In the genomic region with DNA sequence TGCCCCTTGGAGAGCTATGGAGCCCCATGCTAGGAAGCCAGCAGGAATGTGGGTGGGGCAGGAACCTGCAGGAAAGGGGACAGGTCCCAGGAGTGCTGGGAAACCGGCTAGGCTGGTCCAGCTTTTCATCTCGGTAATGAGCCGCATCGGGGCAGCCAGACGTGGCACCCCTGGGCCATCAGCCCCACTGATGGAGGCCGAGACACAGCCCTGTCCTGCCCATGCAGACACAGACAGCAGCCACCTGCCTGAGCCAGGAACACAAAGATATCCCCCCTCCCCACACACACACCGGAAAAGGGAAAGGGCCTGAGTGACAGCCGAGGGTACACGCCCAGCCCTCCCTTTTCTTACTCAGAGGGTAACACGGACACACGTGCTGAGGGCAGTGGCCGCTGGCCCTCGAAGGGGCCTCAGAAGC, we compare ENCODE assay signal across 16 cellular contexts. TPM values are rescaled to one million over a fixed set of nuclear protein-coding genes. Genes with fewer than 3 reads are reported as not detected.
DNase-seq lines count a peak whose midpoint lies in the region; ATAC-seq, FAIRE-seq and TF ChIP-seq lines count a peak whose summit lies in the region.
"Had no signal": no experiment of that assay in that cellular context is flagged by ENCODE, and none has a peak within 500 bp of the region (broad histone marks: within the 10 kb centered on the region; RNA-seq: fewer than 3 reads in every experiment).

No MANE protein-coding gene starts in this region.

- H3K4me3 Mint-ChIP-seq in H9 = no peak overlapping the region
- H3K4me3 Mint-ChIP-seq: HFFc6, neural crest cell had no signal

- TF ChIP-seq CTCF in H9 (conservative IDR thresholded peaks at IDR 0.05) (no peak), RWPE2 (IDR thresholded peaks at IDR 0.05; ENCODE audit: poor library complexity, severe bottlenecking) (no peak)

- no CpG with 5 or more reads among the region's 13 CpGs for WGBS in H9 (ENCODE audit: extremely low coverage, insufficient read length, low lambda C conversion rate)
- 6 to 42% (median 23%) methylated on average over 13 of the region's 13 CpGs for WGBS in small intestine, 3 donors

- no peak overlapping the region for H2BK5ac ChIP-seq in H9 (ENCODE audit: insufficient read length, low read length)

- no peak overlapping the region; the same call in 1 of the 2 replicates for H3K14ac ChIP-seq in H9 (ENCODE audit: insufficient read depth, low read length)

- intact Hi-C loops in left colon (cut with DNase I, micrococcal nuclease) = no loop called here

- no peak overlapping the region for H3K56ac ChIP-seq in H9 (ENCODE audit: insufficient read length, low read depth, low read length)

- H3K27ac Mint-ChIP-seq in H9 = peak overlapping the region in 2 of 3 experiments; percentile 35 to 68; a peak in 2 of 7 replicates
- H3K27ac Mint-ChIP-seq: activated naive CD4-positive, alpha-beta T cell treated with anti-CD3 and anti-CD28 coated beads, Interleukin-2, amount 50 U/mL, for 72 hours; HFFc6 had no signal

- H3K27me3 ChIP-seq in H9 (ENCODE audit: insufficient read depth, low read length) (no peaks in the 10 kb centered on the region), RWPE2 (ENCODE audit: insufficient read depth, poor library complexity, severe bottlenecking) (no peaks in the 10 kb centered on the region), small intestine (ENCODE audit: control insufficient read depth in 2 of 2, insufficient read depth in 2 of 2, low read length in 2 of 2) (no peaks in the 10 kb centered on the region)

- no peak overlapping the region for H2AK5ac ChIP-seq in H9 (ENCODE audit: insufficient read length, low read length)

- H3K27ac ChIP-seq in H9 (ENCODE audit: insufficient read length, low read depth, low read length) (no peak overlapping the region), RWPE2 (ENCODE audit: poor library complexity, severe bottlenecking) (peak overlapping the region; percentile 89), small intestine (ENCODE audit: low read depth in 1 of 2, low read length in 1 of 2) (no peak overlapping the region)

- H4K91ac ChIP-seq in H9 (ENCODE audit: insufficient read length, low read depth, low read length) = no peak overlapping the region

- no peaks in the 10 kb centered on the region for H3K9me3 ChIP-seq in H9 (ENCODE audit: control insufficient read depth, low read depth, low read length)
- H3K9me3 ChIP-seq in RWPE2 (ENCODE audit: severe bottlenecking) = no peaks in the 10 kb centered on the region
- H3K9me3 ChIP-seq in small intestine (ENCODE audit: control insufficient read depth, low read depth) = no peaks in the 10 kb centered on the region

- no peaks in the 10 kb centered on the region; the same call in 1 of the 2 replicates for H3K27me3 Mint-ChIP-seq in H9 (ENCODE audit: low read depth)

- H3K9ac ChIP-seq in H9 (ENCODE audit: extremely low read depth, insufficient read length, low read length) = no peak overlapping the region

- no peak overlapping the region for H4K8ac ChIP-seq in H9 (replicated peaks; ENCODE audit: insufficient read length, low read depth, low read length)

- H3K9me3 Mint-ChIP-seq in H9 = no peaks in the 10 kb centered on the region
- H3K9me3 Mint-ChIP-seq: activated naive CD4-positive, alpha-beta T cell treated with anti-CD3 and anti-CD28 coated beads, Interleukin-2, amount 50 U/mL, for 72 hours; HFFc6; neural crest cell had no signal

- no peak overlapping the region for H3K4me3 ChIP-seq in RWPE2 (ENCODE audit: severe bottlenecking)
- no peak overlapping the region for H3K4me3 ChIP-seq in small intestine (ENCODE audit: low read depth in 1 of 2, low read length in 2 of 2)

- no peak overlapping the region for H3T11ph ChIP-seq in H9 (ENCODE audit: low read length)

- no peaks in the 10 kb centered on the region for H4K20me1 ChIP-seq in H9 (ENCODE audit: control insufficient read depth, insufficient read depth, insufficient read length)

- H2BK12ac ChIP-seq in H9 (ENCODE audit: insufficient read length, low read depth, low read length) = no peak overlapping the region

- no peak overlapping the region for H2AFZ ChIP-seq in H9 (ENCODE audit: low read length)

- DNase-seq in H9 (peak; percentile 58), RWPE2 (ENCODE audit: low spot score) (no peak), left colon (peak in 1 of 2 donors; percentile 49), small intestine (peak; percentile 57), T1000 (lab: John Stamatoyannopoulos, UW) (no peak)
- DNase-seq in stimulated activated CD4-positive, alpha-beta T cell treated with anti-CD3 and anti-CD28 coated beads, Interleukin-2, amount 100 ng/mL, for 48 hours = no peak
- no peak for DNase-seq in effector CD8-positive, alpha-beta T cell (lab: John Stamatoyannopoulos, UW)
- DNase-seq: activated CD8-positive, alpha-beta memory T cell treated with anti-CD3 and anti-CD28 coated beads, Interleukin-2, amount 50 U/mL, for 4 hours; head of caudate nucleus; HFFc6; MM.1S had no signal

- FAIRE-seq in small intestine (lab: Jason Lieb, UNC) = no peak

- H3K4me1 Mint-ChIP-seq in H9 = peaks cover 17% of the 10 kb centered on the region in 2 experiments
- H3K4me1 Mint-ChIP-seq: neural crest cell had no signal

- no peaks in the 10 kb centered on the region for H3K23me2 ChIP-seq in H9 (ENCODE audit: insufficient read length, low read depth, low read length, poor library complexity, severe bottlenecking)

- H2BK20ac ChIP-seq in H9 (ENCODE audit: low read depth, low read length, poor library complexity, severe bottlenecking) = no peak overlapping the region

- H3K79me2 ChIP-seq in H9 (ENCODE audit: insufficient read depth, low read length) = no peaks in the 10 kb centered on the region

- H3K4me2 ChIP-seq in H9 (ENCODE audit: insufficient read depth, insufficient read length, low read length) = no peak overlapping the region

- H3K36me3 Mint-ChIP-seq in H9 (ENCODE audit: insufficient read depth in 1 of 3, low read depth in 3 of 3) = no peaks in the 10 kb centered on the region; a peak in 2 of 7 replicates
- H3K36me3 Mint-ChIP-seq: activated naive CD4-positive, alpha-beta T cell treated with anti-CD3 and anti-CD28 coated beads, Interleukin-2, amount 50 U/mL, for 72 hours had no signal

- peak; percentile 35 for ATAC-seq in RWPE2 (ENCODE audit: low read depth)
- ATAC-seq in left colon = peak; percentile 54
- no peak for ATAC-seq in GM18909 (IDR thresholded peaks at IDR 0.05; ENCODE audit: poor library complexity, unreplicated experiment)
- ATAC-seq: activated CD4-positive, CD25-positive, alpha-beta regulatory T cell treated with anti-CD3 and anti-CD28 coated beads, Interleukin-2, amount 50 U/mL, for 24 hours; activated naive CD4-positive, alpha-beta T cell treated with anti-CD3 and anti-CD28 coated beads, Interleukin-2, amount 50 U/mL, for 72 hours; left lobe of liver had no signal

- H3K4me1 ChIP-seq in H9 (ENCODE audit: insufficient read depth, low read length) = no peaks in the 10 kb centered on the region; the same call in 1 of the 2 replicates
- H3K4me1 ChIP-seq in RWPE2 (ENCODE audit: insufficient read depth, poor library complexity, severe bottlenecking) = peaks cover 48% of the 10 kb centered on the region
- no peaks in the 10 kb centered on the region for H3K4me1 ChIP-seq in small intestine (ENCODE audit: control insufficient read depth in 2 of 2, insufficient read depth in 1 of 2, low read depth in 1 of 2, low read length in 1 of 2)

- H2BK120ac ChIP-seq in H9 (ENCODE audit: low read depth, low read length, poor library complexity, severe bottlenecking) = no peak overlapping the region

- no peak overlapping the region for H3K23ac ChIP-seq in H9 (ENCODE audit: insufficient read length, low read depth, low read length)

- H4K5ac ChIP-seq in H9 (ENCODE audit: insufficient read length, low read depth, low read length) = no peak overlapping the region

- no peaks in the 10 kb centered on the region for H3K79me1 ChIP-seq in H9 (ENCODE audit: insufficient read depth, low read depth, low read length, poor library complexity, severe bottlenecking)

- no peak overlapping the region for H3K4ac ChIP-seq in H9 (ENCODE audit: low read depth, low read length)

- H3K36me3 ChIP-seq in RWPE2 (ENCODE audit: low read depth) = peaks cover 41% of the 10 kb centered on the region
- H3K36me3 ChIP-seq in small intestine (ENCODE audit: control insufficient read depth in 2 of 2, insufficient read depth in 2 of 2, low read length in 2 of 2) = no peaks in the 10 kb centered on the region

- H2BK15ac ChIP-seq in H9 (ENCODE audit: low read depth, low read length) = no peak overlapping the region

- H3K18ac ChIP-seq in H9 (ENCODE audit: insufficient read length, low read depth, low read length) = no peak overlapping the region

RNA-seq across cellular contexts. Expression of a gene that starts 18.1 kb away (rescaled TPM):
- total RNA-seq in H9 (2021) = 28.2 and 29.2 TPM in 2 replicates
- 10 to 100 TPM; 14.7 to 15.6 TPM for total RNA-seq in left colon
- polyA plus RNA-seq in small intestine = 10 to 100 TPM; 11.1 to 16.1 (median 13.6) TPM
- total RNA-seq: activated naive CD4-positive, alpha-beta T cell treated with anti-CD3 and anti-CD28 coated beads, Interleukin-2, amount 50 U/mL, for 72 hours had no signal

RNA-seq across cellular contexts. Expression of a gene that starts 39.3 kb away (rescaled TPM):
- total RNA-seq in H9 (2021) (3.2 and 4.1 TPM in 2 replicates), left colon (1 to 10 TPM; 1.4 to 1.8 TPM)
- under 1 TPM in 2 of 3 donors, not detected in 1; 0.16 to 0.27 TPM for polyA plus RNA-seq in small intestine
- total RNA-seq: HFFc6 had no signal

Comparison
In these comparisons a context has a peak if more than half of its experiments do, and no peak if none do; other contexts are left out.
1. DNase-seq: peak in H9 (single experiment) and small intestine (single experiment); none in RWPE2 (single experiment), stimulated activated CD4-positive, alpha-beta T cell treated with anti-CD3 and anti-CD28 coated beads, Interleukin-2, amount 100 ng/mL, for 48 hours (0 of 2), T1000 (single experiment) and effector CD8-positive, alpha-beta T cell (single experiment).